In the genomic region with DNA sequence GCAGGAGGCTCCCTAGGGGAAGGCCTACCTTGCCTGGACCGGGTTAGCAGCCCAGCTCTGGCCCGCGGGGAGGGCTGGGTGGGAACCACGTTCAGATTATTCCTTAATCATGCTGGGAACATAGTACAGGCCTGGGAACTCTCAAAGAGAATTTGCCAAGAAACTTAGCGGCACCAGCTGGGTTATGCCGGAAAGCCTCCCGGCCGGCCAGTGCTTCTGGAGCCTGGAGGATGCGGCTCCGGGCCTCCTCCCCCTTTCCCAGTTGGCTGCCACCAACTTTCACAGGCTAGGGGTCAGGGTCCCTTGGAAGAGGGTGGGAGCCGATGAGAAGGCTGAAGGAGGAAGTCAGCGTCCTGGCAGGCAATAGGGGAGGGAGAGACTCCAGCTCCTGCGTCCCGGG, we compare ENCODE assay signal across 21 cellular contexts. TPM values are rescaled to one million over a fixed set of nuclear protein-coding genes. Genes with fewer than 3 reads are reported as not detected.
DNase-seq lines count a peak whose midpoint lies in the region; ATAC-seq and TF ChIP-seq lines count a peak whose summit lies in the region.
"Had no signal": no experiment of that assay in that cellular context is flagged by ENCODE, and none has a peak within 500 bp of the region (broad histone marks: within the 10 kb centered on the region; RNA-seq: fewer than 3 reads in every experiment).

No MANE protein-coding gene starts in this region.

- H3K27ac ChIP-seq in heart right ventricle: no peak overlapping the region
- H3K27ac ChIP-seq in right lobe of liver: no peak overlapping the region
- no peak overlapping the region for H3K27ac ChIP-seq in ovary
- H3K27ac ChIP-seq: A549 had no signal

- 54% methylated on average over 14 of the region's 14 CpGs for WGBS in heart right ventricle, 2 donors
- no CpG with 5 or more reads among the region's 14 CpGs for WGBS in right lobe of liver (ENCODE audit: insufficient coverage, low coverage, low lambda C conversion rate, missing lambda C conversion rate)
- WGBS in ovary, 3 donors: 0 to 13% (median 5%) methylated on average over 14 of the region's 14 CpGs

- no peaks in the 10 kb centered on the region for H3K4me1 Mint-ChIP-seq in activated T-helper 17 cell treated with anti-CD3 and anti-CD28 coated beads, Interleukin-2, amount 50 U/mL, for 72 hours
- H3K4me1 Mint-ChIP-seq: B cell, CD14-positive monocyte had no signal

- H3K36me3 Mint-ChIP-seq in activated T-helper 17 cell treated with anti-CD3 and anti-CD28 coated beads, Interleukin-2, amount 50 U/mL, for 72 hours (ENCODE audit: low read depth): no peaks in the 10 kb centered on the region
- H3K36me3 Mint-ChIP-seq: CD14-positive monocyte had no signal

- no peak overlapping the region for H3K27ac Mint-ChIP-seq in activated T-helper 17 cell treated with anti-CD3 and anti-CD28 coated beads, Interleukin-2, amount 50 U/mL, for 72 hours
- H3K27ac Mint-ChIP-seq: B cell, CD14-positive monocyte had no signal

- TF ChIP-seq EP300 in ovary (IDR thresholded peaks at IDR 0.05): no peak

- no peaks in the 10 kb centered on the region for H3K9me3 Mint-ChIP-seq in activated T-helper 17 cell treated with anti-CD3 and anti-CD28 coated beads, Interleukin-2, amount 50 U/mL, for 72 hours

- intact Hi-C loops in heart right ventricle (cut with DNase I): no loop called here
- intact Hi-C loops in right lobe of liver (cut with DNase I): no loop called here
- intact Hi-C loops in ovary (cut with DNase I): no loop called here

- TF ChIP-seq POLR2A in right lobe of liver (IDR thresholded peaks at IDR 0.05) (no peak), ovary (IDR thresholded peaks at IDR 0.05) (no peak)

- H3K36me3 ChIP-seq in NT2/D1 (ENCODE audit: insufficient read depth, insufficient read length, low read length) (peaks cover 8% of the 10 kb centered on the region), heart right ventricle (peaks cover 0 to 3% (median 0%) of the 10 kb centered on the region in 9 donors), right lobe of liver (no peaks in the 10 kb centered on the region), ovary (no peaks in the 10 kb centered on the region)

- H3K4me3 ChIP-seq in NT2/D1 (ENCODE audit: insufficient read length, low read depth): no peak overlapping the region
- no peak overlapping the region for H3K4me3 ChIP-seq in heart right ventricle
- no peak overlapping the region for H3K4me3 ChIP-seq in right lobe of liver
- no peak overlapping the region for H3K4me3 ChIP-seq in ovary
- H3K4me3 ChIP-seq: A549 had no signal

- DNase-seq in NT2/D1 (ENCODE audit: low read depth, low spot score) (no peak), heart right ventricle (peak in 1 of 2 donors; percentile 36), right lobe of liver (no peak), ovary (peak; percentile 52 to 80 (median 59)), GM19240 (ENCODE audit: insufficient read length, low spot score) (no peak), hippocampal formation (lab: John Stamatoyannopoulos, UW) (no peak)
- DNase-seq: GOT3, Karpas-422, MV-4-11, NCI-H1694, NCI-H2081 treated with DMSO at 0.1 percent for 48 hours, NCI-H2171 treated with DMSO at 0.1 percent for 48 hours, NCI-H446, NCI-H526 treated with DMSO at 0.1 percent for 48 hours, SHP77 treated with DMSO at 0.1 percent for 48 hours, SK-N-SH had no signal

- no peaks in the 10 kb centered on the region for H3K27me3 ChIP-seq in NT2/D1 (ENCODE audit: insufficient read depth, insufficient read length)
- peaks cover 0 to 83% (median 55%) of the 10 kb centered on the region in 7 donors for H3K27me3 ChIP-seq in heart right ventricle
- H3K27me3 ChIP-seq in right lobe of liver: no peaks in the 10 kb centered on the region
- no peaks in the 10 kb centered on the region for H3K27me3 ChIP-seq in ovary

- peak; percentile 13 to 72 (median 46) for ATAC-seq in heart right ventricle
- peak; percentile 33 to 50 (median 40) for ATAC-seq in right lobe of liver
- no peak for ATAC-seq in activated T-helper 17 cell treated with anti-CD3 and anti-CD28 coated beads, Interleukin-2, amount 50 U/mL, for 72 hours (replicated peaks)
- ATAC-seq: A549, HCT116 had no signal

- no peak overlapping the region for H3K4me3 Mint-ChIP-seq in activated T-helper 17 cell treated with anti-CD3 and anti-CD28 coated beads, Interleukin-2, amount 50 U/mL, for 72 hours
- H3K4me3 Mint-ChIP-seq: B cell, CD14-positive monocyte had no signal

- TF ChIP-seq CTCF in heart right ventricle (IDR thresholded peaks at IDR 0.05) (no peak), right lobe of liver (IDR thresholded peaks at IDR 0.05) (no peak), ovary (IDR thresholded peaks at IDR 0.05) (no peak)

- H3K4me1 ChIP-seq in NT2/D1 (ENCODE audit: insufficient read depth, insufficient read length) (peaks cover 51% of the 10 kb centered on the region), heart right ventricle (peaks cover 0 to 17% (median 0%) of the 10 kb centered on the region in 9 donors), right lobe of liver (no peaks in the 10 kb centered on the region), ovary (ENCODE audit: insufficient read depth) (peaks cover 2% of the 10 kb centered on the region)

- peak overlapping the region; percentile 44 for H3K9ac ChIP-seq in NT2/D1 (ENCODE audit: insufficient read length, low read depth)
- H3K9ac ChIP-seq: SK-N-SH had no signal

- peaks cover 41% of the 10 kb centered on the region for H3K27me3 Mint-ChIP-seq in activated T-helper 17 cell treated with anti-CD3 and anti-CD28 coated beads, Interleukin-2, amount 50 U/mL, for 72 hours

- H3K9me3 ChIP-seq in NT2/D1 (ENCODE audit: insufficient read depth, low read length) (no peaks in the 10 kb centered on the region), heart right ventricle (no peaks in the 10 kb centered on the region), right lobe of liver (no peaks in the 10 kb centered on the region), ovary (no peaks in the 10 kb centered on the region)
- H3K9me3 ChIP-seq: A549, SK-N-SH had no signal

RNA-seq across cellular contexts. Expression of a gene that starts 10.8 kb away (rescaled TPM):
- 10 to 100 TPM in 4 of 10 donors, 1 to 10 TPM in 6; 1.8 to 22.9 (median 2.7) TPM for total RNA-seq in heart right ventricle
- 1 to 10 TPM; 6.4 to 7.2 TPM for polyA plus RNA-seq in heart right ventricle
- total RNA-seq in right lobe of liver: 1 to 10 TPM; 3.1 to 9.4 (median 6.8) TPM
- 10 to 100 TPM in 1 of 7 donors, 1 to 10 TPM in 5, under 1 TPM in 1; 0.35 to 13.2 (median 3.4) TPM for total RNA-seq in ovary
- polyA plus RNA-seq in ovary: 1 to 10 TPM; 1.8 to 4.1 TPM
- total RNA-seq in activated T-helper 17 cell treated with anti-CD3 and anti-CD28 coated beads, Interleukin-2, amount 50 U/mL, for 72 hours: under 1 TPM; 0.11 to 0.50 TPM

Comparison
In these comparisons a context has a peak if more than half of its experiments do, and no peak if none do; other contexts are left out.
1. DNase-seq: peak in ovary (5 of 5); none in NT2/D1 (single experiment), right lobe of liver (0 of 3), GM19240 (single experiment) and hippocampal formation (0 of 2).